Comparison of ENCODE assay signal across 1 cellular context in genomic region chr6:56437171-56437900, GRCh38.
TF ChIP-seq lines count a peak whose summit lies in the region.

No MANE protein-coding gene starts in this region.

TF ChIP-seq in H1, 55 proteins besides CTCF, POLR2A, EP300 and RAD21:
- TF ChIP-seq CHD7 (IDR thresholded peaks at IDR 0.05; ENCODE audit: insufficient replicate concordance, low read length), result no peak
- TF ChIP-seq CBX8 (IDR thresholded peaks at IDR 0.05; ENCODE audit: borderline replicate concordance, low read depth, low read length), result no peak
- no peak for TF ChIP-seq SIN3A (conservative IDR thresholded peaks at IDR 0.05 in 1 of 2, IDR thresholded peaks at IDR 0.05 in 1 of 2; ENCODE audit: low read depth in 1 of 2, low read length in 2 of 2)
- no peak for TF ChIP-seq BACH1 (IDR thresholded peaks at IDR 0.05; ENCODE audit: low read length)
- no peak for TF ChIP-seq SIX5 (IDR thresholded peaks at IDR 0.05; ENCODE audit: low read depth, low read length)
- no peak for TF ChIP-seq SAP30 (IDR thresholded peaks at IDR 0.05; ENCODE audit: insufficient read depth, insufficient replicate concordance, low read length)
- no peak for TF ChIP-seq NRF1 (IDR thresholded peaks at IDR 0.05; ENCODE audit: low read depth, low read length)
- no peak for TF ChIP-seq FOSL1 (IDR thresholded peaks at IDR 0.05; ENCODE audit: insufficient read depth, low read depth, low read length)
- no peak for TF ChIP-seq EGR1 (IDR thresholded peaks at IDR 0.05; ENCODE audit: borderline replicate concordance, low read depth, low read length)
- TF ChIP-seq KDM5A (IDR thresholded peaks at IDR 0.05; ENCODE audit: low read length), result no peak
- no peak for TF ChIP-seq CTBP2 (IDR thresholded peaks at IDR 0.05; ENCODE audit: borderline replicate concordance, insufficient read depth, insufficient read length, low read length)
- TF ChIP-seq RBBP5 (IDR thresholded peaks at IDR 0.05; ENCODE audit: borderline replicate concordance, low read depth, low read length), result no peak
- TF ChIP-seq MAFK (IDR thresholded peaks at IDR 0.05; ENCODE audit: low read depth, low read length), result no peak
- TF ChIP-seq BRCA1 (IDR thresholded peaks at IDR 0.05; ENCODE audit: low read depth, low read length), result no peak
